In genomic region chr1:154272999-154273563, GRCh38 we compare ENCODE assay signal across 8 cellular contexts. TPM values are rescaled to one million over a fixed set of nuclear protein-coding genes. Genes with fewer than 3 reads are reported as not detected.
DNase-seq lines count a peak whose midpoint lies in the region; ATAC-seq and TF ChIP-seq lines count a peak whose summit lies in the region.

No MANE protein-coding gene starts in this region.

- WGBS in SK-N-SH (ENCODE audit: low lambda C conversion rate), result 51% methylated on average over 13 of the region's 13 CpGs
- 42 to 48% (median 46%) methylated on average over 13 of the region's 13 CpGs for WGBS in psoas muscle, 3 donors

- H2AFZ ChIP-seq in SK-N-SH (ENCODE audit: low read depth), result peak overlapping the region; percentile 87

- H4K20me1 ChIP-seq in SK-N-SH (ENCODE audit: insufficient read depth), result no peaks in the 10 kb centered on the region

- no peak for TF ChIP-seq RAD21 in SK-N-SH (IDR thresholded peaks at IDR 0.05; ENCODE audit: low read length)

- H3K9me3 ChIP-seq in SK-N-SH (no peaks in the 10 kb centered on the region), psoas muscle (no peaks in the 10 kb centered on the region)

- H3K36me3 ChIP-seq in GM06990 (ENCODE audit: control insufficient read depth, insufficient read depth, low read length) (peaks cover 19% of the 10 kb centered on the region), SK-N-SH (replicated peaks in 1 of 2; ENCODE audit: control insufficient read depth in 1 of 2, insufficient read depth in 2 of 2, low read length in 1 of 2) (peaks cover 30 to 41% of the 10 kb centered on the region in 2 experiments), psoas muscle (ENCODE audit: insufficient read depth in 1 of 2, low read depth in 1 of 2) (peaks cover 11 to 65% of the 10 kb centered on the region in 2 donors)

- intact Hi-C loops in psoas muscle (cut with DNase I) (loop anchor here (5.0 to 10.0 kb wide), 2 partner anchors 76 to 278 kb away; partner anchors contain the start of gene RPS27 (in 1 of the 2)), posterior cingulate gyrus (cut with DNase I) (loop anchor here (5.0 kb wide), 2 partner anchors 51 to 76 kb away; partner anchors contain the start of gene UBAP2L)

- no peaks in the 10 kb centered on the region for H3K9me2 ChIP-seq in SK-N-SH

- H3K27ac ChIP-seq in SK-N-SH (ENCODE audit: low read depth in 2 of 2, low read length in 1 of 2) (peak overlapping the region; percentile 71 to 89), psoas muscle (peak overlapping the region; percentile 86)

- DNase-seq in GM06990 (ENCODE audit: extremely low read depth, insufficient read length) (no peak), SK-N-SH (no peak), fibroblast of the aortic adventitia (ENCODE audit: low read depth) (peak; percentile 32), psoas muscle (no peak), posterior cingulate gyrus (no peak), medulla oblongata (ENCODE audit: extremely low spot score) (no peak)

- H3K4me1 ChIP-seq in SK-N-SH (ENCODE audit: control insufficient read depth in 1 of 2, insufficient read depth in 2 of 2, low read depth in 1 of 2, low read length in 1 of 2) (peaks cover 0 to 9% of the 10 kb centered on the region in 2 experiments; a peak in 1 of 4 replicates), psoas muscle (peaks cover 13% of the 10 kb centered on the region)

- peak overlapping the region; percentile 85 for H3K9ac ChIP-seq in SK-N-SH

- TF ChIP-seq CTCF in GM06990 (IDR thresholded peaks at IDR 0.05; ENCODE audit: insufficient read depth, low read length, poor library complexity, severe bottlenecking) (no peak), SK-N-SH (IDR thresholded peaks at IDR 0.05) (no peak), fibroblast of the aortic adventitia (IDR thresholded peaks at IDR 0.05; ENCODE audit: insufficient read depth, low read length) (no peak), psoas muscle (IDR thresholded peaks at IDR 0.05) (no peak)

- H3K27me3 ChIP-seq in GM06990 (replicated peaks; ENCODE audit: control insufficient read depth, insufficient read depth, low read length) (no peaks in the 10 kb centered on the region), SK-N-SH (ENCODE audit: insufficient read depth) (no peaks in the 10 kb centered on the region), psoas muscle (ENCODE audit: insufficient read depth in 3 of 3, low read length in 2 of 3) (no peaks in the 10 kb centered on the region)

- ATAC-seq in psoas muscle, result peak in 2 of 4 donors; percentile 15 to 42
- ATAC-seq in HG02623 (IDR thresholded peaks at IDR 0.05; ENCODE audit: unreplicated experiment), result no peak
- ATAC-seq in GM19397 (IDR thresholded peaks at IDR 0.05; ENCODE audit: unreplicated experiment), result no peak

- peak overlapping the region; percentile 87 for H3K4me2 ChIP-seq in SK-N-SH

- peaks cover 19% of the 10 kb centered on the region for H3F3A ChIP-seq in SK-N-SH (replicated peaks; ENCODE audit: insufficient read depth)

- H3K4me3 ChIP-seq in GM06990 (replicated peaks; ENCODE audit: low read depth, low read length), result peak overlapping the region; percentile 74
- peak overlapping the region; percentile 89 to 91 for H3K4me3 ChIP-seq in SK-N-SH (ENCODE audit: low read depth in 2 of 2, low read length in 1 of 2)
- H3K4me3 ChIP-seq in fibroblast of the aortic adventitia (ENCODE audit: low read depth, low read length), result peak overlapping the region; percentile 99
- H3K4me3 ChIP-seq in psoas muscle, result peak overlapping the region; percentile 80

- CTCF ChIA-PET in SK-N-SH (lab: Yijun Ruan, JAX), result interaction anchor here (1.0 to 5.0 kb wide), 9 partner anchors 10 to 95 kb away, joined by 3 to 49 read pairs (median 9); partner anchors contain the start of gene ATP8B2

- no peak for TF ChIP-seq EP300 in SK-N-SH (IDR thresholded peaks at IDR 0.05; ENCODE audit: borderline replicate concordance in 1 of 2, low read depth in 1 of 2, low read length in 1 of 2)

- POLR2A ChIA-PET in SK-N-SH (lab: Yijun Ruan, JAX), result interaction anchor here (0.8 to 1.0 kb wide), 3 partner anchors 10 to 283 kb away, joined by 3 to 4 read pairs (median 3); partner anchors contain the start of gene RPS27

- peaks cover 15% of the 10 kb centered on the region; the same call in 1 of the 2 replicates for H3K79me2 ChIP-seq in SK-N-SH (ENCODE audit: insufficient read depth)

TF ChIP-seq in SK-N-SH, 30 proteins besides CTCF, POLR2A, EP300 and RAD21:
- TF ChIP-seq ELF1 (IDR thresholded peaks at IDR 0.05) (no peak), TEAD4 (IDR thresholded peaks at IDR 0.05; ENCODE audit: borderline replicate concordance, insufficient read depth) (no peak), MEF2A (IDR thresholded peaks at IDR 0.05; ENCODE audit: borderline replicate concordance, low read depth) (no peak), GABPA (IDR thresholded peaks at IDR 0.05; ENCODE audit: low read depth) (no peak), POLR2AphosphoS5 (IDR thresholded peaks at IDR 0.05; ENCODE audit: low read depth, low read length) (no peak), NFIC (IDR thresholded peaks at IDR 0.05; ENCODE audit: borderline replicate concordance) (no peak), MXI1 (IDR thresholded peaks at IDR 0.05; ENCODE audit: low read depth, low read length) (no peak), JUND (IDR thresholded peaks at IDR 0.05) (no peak), SMC3 (IDR thresholded peaks at IDR 0.05; ENCODE audit: low read depth, low read length) (no peak), GATA2 (CRISPR knock-in tag; IDR thresholded peaks at IDR 0.05) (no peak), FOXJ3 (CRISPR knock-in tag; IDR thresholded peaks at IDR 0.05) (no peak), RCOR1 (IDR thresholded peaks at IDR 0.05; ENCODE audit: low read length) (no peak)
- TF ChIP-seq, protein P1, sequence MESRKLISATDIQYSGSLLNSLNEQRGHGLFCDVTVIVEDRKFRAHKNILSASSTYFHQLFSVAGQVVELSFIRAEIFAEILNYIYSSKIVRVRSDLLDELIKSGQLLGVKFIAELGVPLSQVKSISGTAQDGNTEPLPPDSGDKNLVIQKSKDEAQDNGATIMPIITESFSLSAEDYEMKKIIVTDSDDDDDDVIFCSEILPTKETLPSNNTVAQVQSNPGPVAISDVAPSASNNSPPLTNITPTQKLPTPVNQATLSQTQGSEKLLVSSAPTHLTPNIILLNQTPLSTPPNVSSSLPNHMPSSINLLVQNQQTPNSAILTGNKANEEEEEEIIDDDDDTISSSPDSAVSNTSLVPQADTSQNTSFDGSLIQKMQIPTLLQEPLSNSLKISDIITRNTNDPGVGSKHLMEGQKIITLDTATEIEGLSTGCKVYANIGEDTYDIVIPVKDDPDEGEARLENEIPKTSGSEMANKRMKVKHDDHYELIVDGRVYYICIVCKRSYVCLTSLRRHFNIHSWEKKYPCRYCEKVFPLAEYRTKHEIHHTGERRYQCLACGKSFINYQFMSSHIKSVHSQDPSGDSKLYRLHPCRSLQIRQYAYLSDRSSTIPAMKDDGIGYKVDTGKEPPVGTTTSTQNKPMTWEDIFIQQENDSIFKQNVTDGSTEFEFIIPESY (IDR thresholded peaks at IDR 0.05; ENCODE audit: borderline replicate concordance, low read depth), result no peak

RNA-seq across cellular contexts. Expression of gene HAX1, which starts 0.7 kb away (rescaled TPM):
- polyA plus RNA-seq in SK-N-SH (2012; rRNA removed) (74.1 and 106 TPM in 2 replicates), psoas muscle (100 to 1,000 TPM; 110 to 154 (median 143) TPM)
- 69.9 and 85.7 TPM in 2 replicates for polyA plus RNA-seq in SK-N-SH (2012; cell fraction: cytosol; rRNA removed)
- 88.9 and 96.0 TPM in 2 replicates for polyA plus RNA-seq in SK-N-SH (2012; cell fraction: nucleus; rRNA removed)
- total RNA-seq in fibroblast of the aortic adventitia (ENCODE audit: low replicate concordance) (115 and 141 TPM in 2 replicates), psoas muscle (100 to 1,000 TPM; 122 to 148 (median 136) TPM)

RNA-seq across cellular contexts. Expression of gene AQP10, which starts 47.8 kb away (rescaled TPM):
- 0.02 and 0.13 TPM in 2 replicates for polyA plus RNA-seq in SK-N-SH (2012; rRNA removed)
- polyA plus RNA-seq in SK-N-SH (2012; cell fraction: cytosol; rRNA removed), result 0.01 and 0.09 TPM in 2 replicates
- polyA plus RNA-seq in SK-N-SH (2012; cell fraction: nucleus; rRNA removed), result 0.04 and 0.09 TPM in 2 replicates
- total RNA-seq in fibroblast of the aortic adventitia (ENCODE audit: low replicate concordance), result not detected in 2 replicates
- total RNA-seq in psoas muscle, result not detected
- under 1 TPM in 1 of 3 donors, not detected in 2; 0.04 TPM for polyA plus RNA-seq in psoas muscle

RNA-seq across cellular contexts. Expression of gene ATP8B2, which starts 52.2 kb away (rescaled TPM):
- polyA plus RNA-seq in SK-N-SH (2012; rRNA removed), result 42.7 and 50.7 TPM in 2 replicates
- 29.9 and 42.8 TPM in 2 replicates for polyA plus RNA-seq in SK-N-SH (2012; cell fraction: cytosol; rRNA removed)
- 71.3 and 72.5 TPM in 2 replicates for polyA plus RNA-seq in SK-N-SH (2012; cell fraction: nucleus; rRNA removed)
- 58.3 and 231 TPM in 2 replicates for total RNA-seq in fibroblast of the aortic adventitia (ENCODE audit: low replicate concordance)
- 1 to 10 TPM; 3.6 to 5.8 (median 4.0) TPM for total RNA-seq in psoas muscle
- polyA plus RNA-seq in psoas muscle, result 1 to 10 TPM; 1.3 to 3.4 (median 2.2) TPM

RNA-seq across cellular contexts. Expression of gene UBAP2L, which starts 52.3 kb away (rescaled TPM):
- 146 and 161 TPM in 2 replicates for polyA plus RNA-seq in SK-N-SH (2012; rRNA removed)
- polyA plus RNA-seq in SK-N-SH (2012; cell fraction: cytosol; rRNA removed), result 111 and 115 TPM in 2 replicates
- 191 and 357 TPM in 2 replicates for polyA plus RNA-seq in SK-N-SH (2012; cell fraction: nucleus; rRNA removed)
- 115 and 121 TPM in 2 replicates for total RNA-seq in fibroblast of the aortic adventitia (ENCODE audit: low replicate concordance)
- 100 to 1,000 TPM in 1 of 4 donors, 10 to 100 TPM in 3; 83.9 to 121 (median 87.5) TPM for total RNA-seq in psoas muscle
- polyA plus RNA-seq in psoas muscle, result 10 to 100 TPM; 45.8 to 92.0 (median 81.9) TPM
